Comparison of ENCODE assay signal across 1 cellular context in genomic region chr14:68316078-68316868, GRCh38.
TF ChIP-seq lines count a peak whose summit lies in the region.

No MANE protein-coding gene starts in this region.

TF ChIP-seq in HepG2, 621 proteins besides CTCF, POLR2A, EP300 and RAD21 (continued from another document and continues in another):
- TF ChIP-seq TBX2 (CRISPR knock-in tag; IDR thresholded peaks at IDR 0.05; ENCODE audit: borderline replicate concordance) (no peak; the same call in 1 of the 2 replicates), KDM4B (CRISPR knock-in tag; IDR thresholded peaks at IDR 0.05) (no peak), RXRB (CRISPR knock-in tag; IDR thresholded peaks at IDR 0.05; ENCODE audit: borderline replicate concordance) (peak; percentile 44; the same call in 1 of the 2 replicates), SMARCE1 (IDR thresholded peaks at IDR 0.05; ENCODE audit: borderline replicate concordance) (no peak), ZNF460 (CRISPR knock-in tag; IDR thresholded peaks at IDR 0.05; ENCODE audit: borderline replicate concordance) (no peak), XRCC5 (optimal IDR thresholded peaks at IDR 0.05; ENCODE audit: low read length) (peak; percentile 45), BRCA1 (CRISPR knock-in tag; IDR thresholded peaks at IDR 0.05) (no peak), NR2F6 (IDR thresholded peaks at IDR 0.05) (peak; percentile 96), NR2F6 (CRISPR knock-in tag; IDR thresholded peaks at IDR 0.05) (peak; percentile 97), ZNF720 (CRISPR knock-in tag; IDR thresholded peaks at IDR 0.05) (no peak), HNF4A (CRISPR knock-in tag; IDR thresholded peaks at IDR 0.05) (0 out of 2 replicates have a peak, but pooled peaks have one; percentile 20), SP5 (CRISPR knock-in tag; IDR thresholded peaks at IDR 0.05; ENCODE audit: borderline replicate concordance, low read depth) (no peak), TFDP1 (CRISPR knock-in tag; IDR thresholded peaks at IDR 0.05; ENCODE audit: borderline replicate concordance) (peak; percentile 45; the same call in 1 of the 2 replicates), MAZ (IDR thresholded peaks at IDR 0.05; ENCODE audit: borderline replicate concordance, low read depth, low read length) (no peak), MAZ (CRISPR knock-in tag; IDR thresholded peaks at IDR 0.05; ENCODE audit: low read depth) (no peak), ZNF564 (CRISPR knock-in tag; IDR thresholded peaks at IDR 0.05) (no peak), POLR2AphosphoS5 (IDR thresholded peaks at IDR 0.05; ENCODE audit: low read depth, low read length) (no peak), MED8 (CRISPR knock-in tag; IDR thresholded peaks at IDR 0.05; ENCODE audit: insufficient replicate concordance) (no peak), HOXA9 (CRISPR knock-in tag; IDR thresholded peaks at IDR 0.05; ENCODE audit: borderline replicate concordance) (no peak), ZNF761 (CRISPR knock-in tag; conservative IDR thresholded peaks at IDR 0.05) (no peak), SMYD3 (CRISPR knock-in tag; IDR thresholded peaks at IDR 0.05) (no peak)
- TF ChIP-seq, protein P1, sequence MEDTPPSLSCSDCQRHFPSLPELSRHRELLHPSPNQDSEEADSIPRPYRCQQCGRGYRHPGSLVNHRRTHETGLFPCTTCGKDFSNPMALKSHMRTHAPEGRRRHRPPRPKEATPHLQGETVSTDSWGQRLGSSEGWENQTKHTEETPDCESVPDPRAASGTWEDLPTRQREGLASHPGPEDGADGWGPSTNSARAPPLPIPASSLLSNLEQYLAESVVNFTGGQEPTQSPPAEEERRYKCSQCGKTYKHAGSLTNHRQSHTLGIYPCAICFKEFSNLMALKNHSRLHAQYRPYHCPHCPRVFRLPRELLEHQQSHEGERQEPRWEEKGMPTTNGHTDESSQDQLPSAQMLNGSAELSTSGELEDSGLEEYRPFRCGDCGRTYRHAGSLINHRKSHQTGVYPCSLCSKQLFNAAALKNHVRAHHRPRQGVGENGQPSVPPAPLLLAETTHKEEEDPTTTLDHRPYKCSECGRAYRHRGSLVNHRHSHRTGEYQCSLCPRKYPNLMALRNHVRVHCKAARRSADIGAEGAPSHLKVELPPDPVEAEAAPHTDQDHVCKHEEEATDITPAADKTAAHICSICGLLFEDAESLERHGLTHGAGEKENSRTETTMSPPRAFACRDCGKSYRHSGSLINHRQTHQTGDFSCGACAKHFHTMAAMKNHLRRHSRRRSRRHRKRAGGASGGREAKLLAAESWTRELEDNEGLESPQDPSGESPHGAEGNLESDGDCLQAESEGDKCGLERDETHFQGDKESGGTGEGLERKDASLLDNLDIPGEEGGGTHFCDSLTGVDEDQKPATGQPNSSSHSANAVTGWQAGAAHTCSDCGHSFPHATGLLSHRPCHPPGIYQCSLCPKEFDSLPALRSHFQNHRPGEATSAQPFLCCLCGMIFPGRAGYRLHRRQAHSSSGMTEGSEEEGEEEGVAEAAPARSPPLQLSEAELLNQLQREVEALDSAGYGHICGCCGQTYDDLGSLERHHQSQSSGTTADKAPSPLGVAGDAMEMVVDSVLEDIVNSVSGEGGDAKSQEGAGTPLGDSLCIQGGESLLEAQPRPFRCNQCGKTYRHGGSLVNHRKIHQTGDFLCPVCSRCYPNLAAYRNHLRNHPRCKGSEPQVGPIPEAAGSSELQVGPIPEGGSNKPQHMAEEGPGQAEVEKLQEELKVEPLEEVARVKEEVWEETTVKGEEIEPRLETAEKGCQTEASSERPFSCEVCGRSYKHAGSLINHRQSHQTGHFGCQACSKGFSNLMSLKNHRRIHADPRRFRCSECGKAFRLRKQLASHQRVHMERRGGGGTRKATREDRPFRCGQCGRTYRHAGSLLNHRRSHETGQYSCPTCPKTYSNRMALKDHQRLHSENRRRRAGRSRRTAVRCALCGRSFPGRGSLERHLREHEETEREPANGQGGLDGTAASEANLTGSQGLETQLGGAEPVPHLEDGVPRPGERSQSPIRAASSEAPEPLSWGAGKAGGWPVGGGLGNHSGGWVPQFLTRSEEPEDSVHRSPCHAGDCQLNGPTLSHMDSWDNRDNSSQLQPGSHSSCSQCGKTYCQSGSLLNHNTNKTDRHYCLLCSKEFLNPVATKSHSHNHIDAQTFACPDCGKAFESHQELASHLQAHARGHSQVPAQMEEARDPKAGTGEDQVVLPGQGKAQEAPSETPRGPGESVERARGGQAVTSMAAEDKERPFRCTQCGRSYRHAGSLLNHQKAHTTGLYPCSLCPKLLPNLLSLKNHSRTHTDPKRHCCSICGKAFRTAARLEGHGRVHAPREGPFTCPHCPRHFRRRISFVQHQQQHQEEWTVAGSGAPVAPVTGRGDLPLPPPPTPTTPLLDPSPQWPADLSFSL (CRISPR knock-in tag; IDR thresholded peaks at IDR 0.05) = no peak
- TF ChIP-seq, protein P2, sequence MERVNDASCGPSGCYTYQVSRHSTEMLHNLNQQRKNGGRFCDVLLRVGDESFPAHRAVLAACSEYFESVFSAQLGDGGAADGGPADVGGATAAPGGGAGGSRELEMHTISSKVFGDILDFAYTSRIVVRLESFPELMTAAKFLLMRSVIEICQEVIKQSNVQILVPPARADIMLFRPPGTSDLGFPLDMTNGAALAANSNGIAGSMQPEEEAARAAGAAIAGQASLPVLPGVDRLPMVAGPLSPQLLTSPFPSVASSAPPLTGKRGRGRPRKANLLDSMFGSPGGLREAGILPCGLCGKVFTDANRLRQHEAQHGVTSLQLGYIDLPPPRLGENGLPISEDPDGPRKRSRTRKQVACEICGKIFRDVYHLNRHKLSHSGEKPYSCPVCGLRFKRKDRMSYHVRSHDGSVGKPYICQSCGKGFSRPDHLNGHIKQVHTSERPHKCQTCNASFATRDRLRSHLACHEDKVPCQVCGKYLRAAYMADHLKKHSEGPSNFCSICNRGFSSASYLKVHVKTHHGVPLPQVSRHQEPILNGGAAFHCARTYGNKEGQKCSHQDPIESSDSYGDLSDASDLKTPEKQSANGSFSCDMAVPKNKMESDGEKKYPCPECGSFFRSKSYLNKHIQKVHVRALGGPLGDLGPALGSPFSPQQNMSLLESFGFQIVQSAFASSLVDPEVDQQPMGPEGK (CRISPR knock-in tag; IDR thresholded peaks at IDR 0.05) = 0 out of 2 replicates have a peak, but pooled peaks have one; percentile 31
- TF ChIP-seq, protein P3, sequence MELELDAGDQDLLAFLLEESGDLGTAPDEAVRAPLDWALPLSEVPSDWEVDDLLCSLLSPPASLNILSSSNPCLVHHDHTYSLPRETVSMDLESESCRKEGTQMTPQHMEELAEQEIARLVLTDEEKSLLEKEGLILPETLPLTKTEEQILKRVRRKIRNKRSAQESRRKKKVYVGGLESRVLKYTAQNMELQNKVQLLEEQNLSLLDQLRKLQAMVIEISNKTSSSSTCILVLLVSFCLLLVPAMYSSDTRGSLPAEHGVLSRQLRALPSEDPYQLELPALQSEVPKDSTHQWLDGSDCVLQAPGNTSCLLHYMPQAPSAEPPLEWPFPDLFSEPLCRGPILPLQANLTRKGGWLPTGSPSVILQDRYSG (CRISPR knock-in tag; IDR thresholded peaks at IDR 0.05) = no peak
- TF ChIP-seq, protein P4, sequence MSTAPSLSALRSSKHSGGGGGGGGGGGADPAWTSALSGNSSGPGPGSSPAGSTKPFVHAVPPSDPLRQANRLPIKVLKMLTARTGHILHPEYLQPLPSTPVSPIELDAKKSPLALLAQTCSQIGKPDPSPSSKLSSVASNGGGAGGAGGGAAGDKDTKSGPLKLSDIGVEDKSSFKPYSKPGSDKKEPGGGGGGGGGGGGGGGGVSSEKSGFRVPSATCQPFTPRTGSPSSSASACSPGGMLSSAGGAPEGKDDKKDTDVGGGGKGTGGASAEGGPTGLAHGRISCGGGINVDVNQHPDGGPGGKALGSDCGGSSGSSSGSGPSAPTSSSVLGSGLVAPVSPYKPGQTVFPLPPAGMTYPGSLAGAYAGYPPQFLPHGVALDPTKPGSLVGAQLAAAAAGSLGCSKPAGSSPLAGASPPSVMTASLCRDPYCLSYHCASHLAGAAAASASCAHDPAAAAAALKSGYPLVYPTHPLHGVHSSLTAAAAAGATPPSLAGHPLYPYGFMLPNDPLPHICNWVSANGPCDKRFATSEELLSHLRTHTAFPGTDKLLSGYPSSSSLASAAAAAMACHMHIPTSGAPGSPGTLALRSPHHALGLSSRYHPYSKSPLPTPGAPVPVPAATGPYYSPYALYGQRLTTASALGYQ (CRISPR knock-in tag; IDR thresholded peaks at IDR 0.05) = no peak
- TF ChIP-seq, protein P5, sequence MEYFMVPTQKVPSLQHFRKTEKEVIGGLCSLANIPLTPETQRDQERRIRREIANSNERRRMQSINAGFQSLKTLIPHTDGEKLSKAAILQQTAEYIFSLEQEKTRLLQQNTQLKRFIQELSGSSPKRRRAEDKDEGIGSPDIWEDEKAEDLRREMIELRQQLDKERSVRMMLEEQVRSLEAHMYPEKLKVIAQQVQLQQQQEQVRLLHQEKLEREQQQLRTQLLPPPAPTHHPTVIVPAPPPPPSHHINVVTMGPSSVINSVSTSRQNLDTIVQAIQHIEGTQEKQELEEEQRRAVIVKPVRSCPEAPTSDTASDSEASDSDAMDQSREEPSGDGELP (IDR thresholded peaks at IDR 0.05; ENCODE audit: borderline replicate concordance, low read depth) = no peak
- TF ChIP-seq, protein P6, sequence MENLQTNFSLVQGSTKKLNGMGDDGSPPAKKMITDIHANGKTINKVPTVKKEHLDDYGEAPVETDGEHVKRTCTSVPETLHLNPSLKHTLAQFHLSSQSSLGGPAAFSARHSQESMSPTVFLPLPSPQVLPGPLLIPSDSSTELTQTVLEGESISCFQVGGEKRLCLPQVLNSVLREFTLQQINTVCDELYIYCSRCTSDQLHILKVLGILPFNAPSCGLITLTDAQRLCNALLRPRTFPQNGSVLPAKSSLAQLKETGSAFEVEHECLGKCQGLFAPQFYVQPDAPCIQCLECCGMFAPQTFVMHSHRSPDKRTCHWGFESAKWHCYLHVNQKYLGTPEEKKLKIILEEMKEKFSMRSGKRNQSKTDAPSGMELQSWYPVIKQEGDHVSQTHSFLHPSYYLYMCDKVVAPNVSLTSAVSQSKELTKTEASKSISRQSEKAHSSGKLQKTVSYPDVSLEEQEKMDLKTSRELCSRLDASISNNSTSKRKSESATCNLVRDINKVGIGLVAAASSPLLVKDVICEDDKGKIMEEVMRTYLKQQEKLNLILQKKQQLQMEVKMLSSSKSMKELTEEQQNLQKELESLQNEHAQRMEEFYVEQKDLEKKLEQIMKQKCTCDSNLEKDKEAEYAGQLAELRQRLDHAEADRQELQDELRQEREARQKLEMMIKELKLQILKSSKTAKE (CRISPR knock-in tag; IDR thresholded peaks at IDR 0.05; ENCODE audit: borderline replicate concordance) = no peak
- TF ChIP-seq, protein P7, sequence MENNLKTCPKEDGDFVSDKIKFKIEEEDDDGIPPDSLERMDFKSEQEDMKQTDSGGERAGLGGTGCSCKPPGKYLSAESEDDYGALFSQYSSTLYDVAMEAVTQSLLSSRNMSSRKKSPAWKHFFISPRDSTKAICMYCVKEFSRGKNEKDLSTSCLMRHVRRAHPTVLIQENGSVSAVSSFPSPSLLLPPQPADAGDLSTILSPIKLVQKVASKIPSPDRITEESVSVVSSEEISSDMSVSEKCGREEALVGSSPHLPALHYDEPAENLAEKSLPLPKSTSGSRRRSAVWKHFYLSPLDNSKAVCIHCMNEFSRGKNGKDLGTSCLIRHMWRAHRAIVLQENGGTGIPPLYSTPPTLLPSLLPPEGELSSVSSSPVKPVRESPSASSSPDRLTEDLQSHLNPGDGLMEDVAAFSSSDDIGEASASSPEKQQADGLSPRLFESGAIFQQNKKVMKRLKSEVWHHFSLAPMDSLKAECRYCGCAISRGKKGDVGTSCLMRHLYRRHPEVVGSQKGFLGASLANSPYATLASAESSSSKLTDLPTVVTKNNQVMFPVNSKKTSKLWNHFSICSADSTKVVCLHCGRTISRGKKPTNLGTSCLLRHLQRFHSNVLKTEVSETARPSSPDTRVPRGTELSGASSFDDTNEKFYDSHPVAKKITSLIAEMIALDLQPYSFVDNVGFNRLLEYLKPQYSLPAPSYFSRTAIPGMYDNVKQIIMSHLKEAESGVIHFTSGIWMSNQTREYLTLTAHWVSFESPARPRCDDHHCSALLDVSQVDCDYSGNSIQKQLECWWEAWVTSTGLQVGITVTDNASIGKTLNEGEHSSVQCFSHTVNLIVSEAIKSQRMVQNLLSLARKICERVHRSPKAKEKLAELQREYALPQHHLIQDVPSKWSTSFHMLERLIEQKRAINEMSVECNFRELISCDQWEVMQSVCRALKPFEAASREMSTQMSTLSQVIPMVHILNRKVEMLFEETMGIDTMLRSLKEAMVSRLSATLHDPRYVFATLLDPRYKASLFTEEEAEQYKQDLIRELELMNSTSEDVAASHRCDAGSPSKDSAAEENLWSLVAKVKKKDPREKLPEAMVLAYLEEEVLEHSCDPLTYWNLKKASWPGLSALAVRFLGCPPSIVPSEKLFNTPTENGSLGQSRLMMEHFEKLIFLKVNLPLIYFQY (CRISPR knock-in tag; IDR thresholded peaks at IDR 0.05; ENCODE audit: borderline replicate concordance) = no peak
- TF ChIP-seq, protein P8, sequence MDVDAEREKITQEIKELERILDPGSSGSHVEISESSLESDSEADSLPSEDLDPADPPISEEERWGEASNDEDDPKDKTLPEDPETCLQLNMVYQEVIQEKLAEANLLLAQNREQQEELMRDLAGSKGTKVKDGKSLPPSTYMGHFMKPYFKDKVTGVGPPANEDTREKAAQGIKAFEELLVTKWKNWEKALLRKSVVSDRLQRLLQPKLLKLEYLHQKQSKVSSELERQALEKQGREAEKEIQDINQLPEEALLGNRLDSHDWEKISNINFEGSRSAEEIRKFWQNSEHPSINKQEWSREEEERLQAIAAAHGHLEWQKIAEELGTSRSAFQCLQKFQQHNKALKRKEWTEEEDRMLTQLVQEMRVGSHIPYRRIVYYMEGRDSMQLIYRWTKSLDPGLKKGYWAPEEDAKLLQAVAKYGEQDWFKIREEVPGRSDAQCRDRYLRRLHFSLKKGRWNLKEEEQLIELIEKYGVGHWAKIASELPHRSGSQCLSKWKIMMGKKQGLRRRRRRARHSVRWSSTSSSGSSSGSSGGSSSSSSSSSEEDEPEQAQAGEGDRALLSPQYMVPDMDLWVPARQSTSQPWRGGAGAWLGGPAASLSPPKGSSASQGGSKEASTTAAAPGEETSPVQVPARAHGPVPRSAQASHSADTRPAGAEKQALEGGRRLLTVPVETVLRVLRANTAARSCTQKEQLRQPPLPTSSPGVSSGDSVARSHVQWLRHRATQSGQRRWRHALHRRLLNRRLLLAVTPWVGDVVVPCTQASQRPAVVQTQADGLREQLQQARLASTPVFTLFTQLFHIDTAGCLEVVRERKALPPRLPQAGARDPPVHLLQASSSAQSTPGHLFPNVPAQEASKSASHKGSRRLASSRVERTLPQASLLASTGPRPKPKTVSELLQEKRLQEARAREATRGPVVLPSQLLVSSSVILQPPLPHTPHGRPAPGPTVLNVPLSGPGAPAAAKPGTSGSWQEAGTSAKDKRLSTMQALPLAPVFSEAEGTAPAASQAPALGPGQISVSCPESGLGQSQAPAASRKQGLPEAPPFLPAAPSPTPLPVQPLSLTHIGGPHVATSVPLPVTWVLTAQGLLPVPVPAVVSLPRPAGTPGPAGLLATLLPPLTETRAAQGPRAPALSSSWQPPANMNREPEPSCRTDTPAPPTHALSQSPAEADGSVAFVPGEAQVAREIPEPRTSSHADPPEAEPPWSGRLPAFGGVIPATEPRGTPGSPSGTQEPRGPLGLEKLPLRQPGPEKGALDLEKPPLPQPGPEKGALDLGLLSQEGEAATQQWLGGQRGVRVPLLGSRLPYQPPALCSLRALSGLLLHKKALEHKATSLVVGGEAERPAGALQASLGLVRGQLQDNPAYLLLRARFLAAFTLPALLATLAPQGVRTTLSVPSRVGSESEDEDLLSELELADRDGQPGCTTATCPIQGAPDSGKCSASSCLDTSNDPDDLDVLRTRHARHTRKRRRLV (CRISPR knock-in tag; IDR thresholded peaks at IDR 0.05) = no peak
